In genomic region chr7:66306243-66306642, GRCh38 we compare ENCODE assay signal across 17 cellular contexts.
DNase-seq lines count a peak whose midpoint lies in the region; ATAC-seq, FAIRE-seq and TF ChIP-seq lines count a peak whose summit lies in the region.
"Had no signal": no experiment of that assay in that cellular context is flagged by ENCODE, and none has a peak within 500 bp of the region (broad histone marks: within the 10 kb centered on the region; RNA-seq: fewer than 3 reads in every experiment).

No MANE protein-coding gene starts in this region.

- peak; percentile 34 for ATAC-seq in left lobe of liver
- ATAC-seq: activated CD8-positive, alpha-beta memory T cell treated with anti-CD3 and anti-CD28 coated beads, Interleukin-2, amount 10 ng/mL, durations not matched to agents 7 days and 5 days; stimulated activated memory B cell treated with anti-CD40 and anti-IgM and Interleukin-4, amounts not matched to agents 10 μg/mL and 1 μg/mL and 100 μg/mL, for 72 hours had no signal

- H3K36me3 ChIP-seq in bronchial epithelial cell (ENCODE audit: control insufficient read depth, insufficient read depth, low read length) (no peaks in the 10 kb centered on the region), stomach (no peaks in the 10 kb centered on the region)
- H3K36me3 ChIP-seq: SJCRH30, tibial nerve had no signal

- H3K27me3 ChIP-seq in bronchial epithelial cell (ENCODE audit: control insufficient read depth, insufficient read depth, low read length), result no peaks in the 10 kb centered on the region
- H3K27me3 ChIP-seq in stomach, result no peaks in the 10 kb centered on the region
- H3K27me3 ChIP-seq: SJCRH30, tibial nerve had no signal

- TF ChIP-seq CTCF in bronchial epithelial cell (IDR thresholded peaks at IDR 0.05; ENCODE audit: insufficient read depth, low read length, severe bottlenecking) (no peak), stomach (IDR thresholded peaks at IDR 0.05) (no peak)

- no peak for TF ChIP-seq EP300 in stomach (IDR thresholded peaks at IDR 0.05)

- FAIRE-seq in bronchial epithelial cell (lab: Jason Lieb, UNC), result no peak
- FAIRE-seq: GM18507 had no signal

- peaks cover 13 to 53% (median 20%) of the 10 kb centered on the region in 4 donors for H3K4me1 ChIP-seq in stomach
- H3K4me1 ChIP-seq: SJCRH30 had no signal

- no peak for TF ChIP-seq POLR2A in stomach (IDR thresholded peaks at IDR 0.05)

- peak; percentile 34 for DNase-seq in DMS53 (lab: John Stamatoyannopoulos, UW)
- no peak for DNase-seq in DMS53 treated with DMSO at 0.1 percent for 48 hours (lab: John Stamatoyannopoulos, UW; ENCODE audit: unreplicated experiment)
- DNase-seq in bronchial epithelial cell (ENCODE audit: low read depth), result peak; percentile 74
- no peak for DNase-seq in left lobe of liver (ENCODE audit: low spot score)
- peak; percentile 51 for DNase-seq in stomach
- DNase-seq in anterior cingulate cortex (lab: John Stamatoyannopoulos, UW), result no peak
- DNase-seq in stimulated activated naive CD4-positive, alpha-beta T cell (lab: John Stamatoyannopoulos, UW), result no peak
- DNase-seq in NCI-H1436 (lab: John Stamatoyannopoulos, UW), result no peak
- DNase-seq: activated CD8-positive, alpha-beta memory T cell treated with anti-CD3 and anti-CD28 coated beads, Interleukin-2, amount 10 ng/mL, durations not matched to agents 7 days and 5 days; activated effector memory CD4-positive, alpha-beta T cell treated with Interleukin-2 at 50 U/mL for 16 hours; DMS79 treated with DMSO at 0.1 percent for 48 hours; NCI-H1694 treated with DMSO at 0.1 percent for 48 hours; SJCRH30 had no signal

- WGBS in stomach, 5 donors, result 14 to 41% (median 30%) methylated on average over 2 of the region's 2 CpGs

- H3K4me3 ChIP-seq in bronchial epithelial cell (ENCODE audit: low read depth, low read length) (no peak overlapping the region), stomach (peak overlapping the region in 1 of 4 donors; percentile 12)
- H3K4me3 ChIP-seq: SJCRH30, tibial nerve had no signal

- H3K27ac ChIP-seq in stomach, result peak overlapping the region; percentile 70 to 82 (median 80)
- H3K27ac ChIP-seq: 22Rv1, SJCRH30, tibial nerve had no signal

- intact Hi-C loops in stomach (cut with DNase I; ENCODE audit: low total_unique reads), result no loop called here

- no peaks in the 10 kb centered on the region for H3K9me3 ChIP-seq in stomach
- H3K9me3 ChIP-seq: SJCRH30, tibial nerve had no signal

Comparison
In these comparisons a context has a peak if more than half of its experiments do, and no peak if none do; other contexts are left out.
1. DNase-seq: peak in DMS53 (single experiment), bronchial epithelial cell (single experiment) and stomach (single experiment); none in DMS53 treated with DMSO at 0.1 percent for 48 hours (single experiment), left lobe of liver (single experiment), anterior cingulate cortex (0 of 58), stimulated activated naive CD4-positive, alpha-beta T cell (0 of 6) and NCI-H1436 (single experiment).